8 cellular contexts compared by ENCODE assay signal in the genomic region with DNA sequence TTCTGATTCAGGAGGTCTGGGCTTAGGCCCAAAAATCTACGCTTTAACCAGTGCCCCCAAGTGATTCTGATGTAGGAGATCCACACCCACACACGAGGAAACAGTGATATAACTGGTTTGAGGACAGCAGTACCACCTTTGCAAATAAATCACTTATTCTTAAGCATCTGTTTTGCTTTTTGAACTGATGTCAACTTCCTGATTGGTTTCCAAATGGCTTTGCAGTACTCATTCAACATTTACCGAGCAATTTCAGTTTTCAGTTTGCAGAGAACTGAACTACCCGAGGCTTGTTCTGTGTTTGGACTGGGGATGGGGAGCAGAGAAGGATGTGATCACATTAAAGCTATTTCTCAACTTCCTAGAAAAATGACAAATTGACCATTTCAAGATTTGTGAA. TPM values are rescaled to one million over a fixed set of nuclear protein-coding genes. Genes with fewer than 3 reads are reported as not detected.
DNase-seq lines count a peak whose midpoint lies in the region; ATAC-seq and TF ChIP-seq lines count a peak whose summit lies in the region.
"Had no signal": no experiment of that assay in that cellular context is flagged by ENCODE, and none has a peak within 500 bp of the region (broad histone marks: within the 10 kb centered on the region; RNA-seq: fewer than 3 reads in every experiment).

No MANE protein-coding gene starts in this region.

- H3K9me3 Mint-ChIP-seq in WTC11: no peaks in the 10 kb centered on the region

- no peak overlapping the region for H3K9ac ChIP-seq in skeletal muscle satellite cell (ENCODE audit: low read depth, low read length)

- H3K27me3 ChIP-seq in skeletal muscle satellite cell (ENCODE audit: control insufficient read depth, insufficient read depth, low read length): no peaks in the 10 kb centered on the region
- no peaks in the 10 kb centered on the region for H3K27me3 ChIP-seq in WERI-Rb-1 (ENCODE audit: insufficient read depth, low read depth, severe bottlenecking)

- peak overlapping the region; percentile 71 for H3K4me3 Mint-ChIP-seq in WTC11

- peaks cover 43% of the 10 kb centered on the region for H3K4me1 Mint-ChIP-seq in WTC11

- H3K9me3 ChIP-seq in skeletal muscle satellite cell (replicated peaks; ENCODE audit: low read length) (no peaks in the 10 kb centered on the region), WERI-Rb-1 (ENCODE audit: severe bottlenecking) (no peaks in the 10 kb centered on the region)

- TF ChIP-seq CTCF in WTC11 (IDR thresholded peaks at IDR 0.05) (no peak), WERI-Rb-1 (IDR thresholded peaks at IDR 0.05; ENCODE audit: low read depth, low read length) (no peak)

- CTCF ChIA-PET in WTC11 (lab: Charles Lee): interaction anchor here (1.0 to 2.5 kb wide), 4 partner anchors 31 to 131 kb away, joined by 3 to 23 read pairs (median 4); no protein-coding TSS in a partner anchor

- H3K36me3 Mint-ChIP-seq in WTC11: peaks cover 5% of the 10 kb centered on the region; the same call in 1 of the 2 replicates

- H3K4me2 ChIP-seq in skeletal muscle satellite cell (ENCODE audit: low read length): peak overlapping the region; percentile 91

- peaks cover 17% of the 10 kb centered on the region for H3K27me3 Mint-ChIP-seq in WTC11 (ENCODE audit: low read depth)

- POLR2A ChIA-PET in WTC11 (lab: Charles Lee): no interaction called here

- H3K4me1 ChIP-seq in skeletal muscle satellite cell (ENCODE audit: control insufficient read depth, insufficient read depth, low read length): peaks cover 19% of the 10 kb centered on the region

- H3K27ac ChIP-seq in WERI-Rb-1: no peak overlapping the region

- H3K36me3 ChIP-seq in skeletal muscle satellite cell (ENCODE audit: insufficient read depth, low read length): peaks cover 6% of the 10 kb centered on the region
- peaks cover 8% of the 10 kb centered on the region for H3K36me3 ChIP-seq in WERI-Rb-1

- H3K27ac Mint-ChIP-seq in WTC11: no peak overlapping the region

- DNase-seq in WTC11 (ENCODE audit: low spot score) (no peak), DMS79 (lab: John Stamatoyannopoulos, UW) (no peak), WERI-Rb-1 (no peak), NCI-H82 treated with DMSO at 0.1 percent for 48 hours (lab: John Stamatoyannopoulos, UW; ENCODE audit: unreplicated experiment) (no peak)
- DNase-seq: stimulated activated CD4-positive, alpha-beta T cell treated with anti-CD3 and anti-CD28 coated beads, Interleukin-2, amount 100 ng/mL, for 48 hours had no signal

- H3K4me3 ChIP-seq in skeletal muscle satellite cell (ENCODE audit: low read length) (no peak overlapping the region), WERI-Rb-1 (ENCODE audit: low read depth, low read length) (no peak overlapping the region)

- peak; percentile 38 for ATAC-seq in GM19043 (IDR thresholded peaks at IDR 0.05; ENCODE audit: low read depth, unreplicated experiment)
- peak; percentile 38 for ATAC-seq in HG02981 (IDR thresholded peaks at IDR 0.05; ENCODE audit: unreplicated experiment)
- ATAC-seq in WTC11: no peak

TF ChIP-seq in WTC11, 78 proteins besides CTCF, POLR2A, EP300 and RAD21:
- TF ChIP-seq USF2 (CRISPR knock-in tag; IDR thresholded peaks at IDR 0.05): no peak
- TF ChIP-seq ARID4B (CRISPR knock-in tag; IDR thresholded peaks at IDR 0.05; ENCODE audit: borderline replicate concordance): no peak
- no peak for TF ChIP-seq IRF1 (CRISPR knock-in tag; IDR thresholded peaks at IDR 0.05)
- no peak for TF ChIP-seq SMAD4 (CRISPR knock-in tag; IDR thresholded peaks at IDR 0.05)
- TF ChIP-seq SMAD3 (CRISPR knock-in tag; IDR thresholded peaks at IDR 0.05; ENCODE audit: borderline replicate concordance): no peak
- no peak for TF ChIP-seq ZBTB43 (CRISPR knock-in tag; IDR thresholded peaks at IDR 0.05)
- no peak for TF ChIP-seq FOXJ3 (CRISPR knock-in tag; IDR thresholded peaks at IDR 0.05; ENCODE audit: borderline replicate concordance)
- TF ChIP-seq TEAD1 (CRISPR knock-in tag; IDR thresholded peaks at IDR 0.05): no peak
- no peak for TF ChIP-seq ZNF423 (CRISPR knock-in tag; IDR thresholded peaks at IDR 0.05)
- no peak for TF ChIP-seq AR (CRISPR knock-in tag; IDR thresholded peaks at IDR 0.05)

RNA-seq across cellular contexts. Expression of gene GYG1, which starts 1.1 kb away (rescaled TPM):
- 34.8 to 43.1 TPM (median 41.7 TPM) in 3 replicates for total RNA-seq in WTC11 (2021)
- 30.2 and 31.7 TPM in 2 replicates for total RNA-seq in skeletal muscle satellite cell (2012; rRNA removed)
